Comparison of ENCODE assay signal across 8 cellular contexts in the genomic region with DNA sequence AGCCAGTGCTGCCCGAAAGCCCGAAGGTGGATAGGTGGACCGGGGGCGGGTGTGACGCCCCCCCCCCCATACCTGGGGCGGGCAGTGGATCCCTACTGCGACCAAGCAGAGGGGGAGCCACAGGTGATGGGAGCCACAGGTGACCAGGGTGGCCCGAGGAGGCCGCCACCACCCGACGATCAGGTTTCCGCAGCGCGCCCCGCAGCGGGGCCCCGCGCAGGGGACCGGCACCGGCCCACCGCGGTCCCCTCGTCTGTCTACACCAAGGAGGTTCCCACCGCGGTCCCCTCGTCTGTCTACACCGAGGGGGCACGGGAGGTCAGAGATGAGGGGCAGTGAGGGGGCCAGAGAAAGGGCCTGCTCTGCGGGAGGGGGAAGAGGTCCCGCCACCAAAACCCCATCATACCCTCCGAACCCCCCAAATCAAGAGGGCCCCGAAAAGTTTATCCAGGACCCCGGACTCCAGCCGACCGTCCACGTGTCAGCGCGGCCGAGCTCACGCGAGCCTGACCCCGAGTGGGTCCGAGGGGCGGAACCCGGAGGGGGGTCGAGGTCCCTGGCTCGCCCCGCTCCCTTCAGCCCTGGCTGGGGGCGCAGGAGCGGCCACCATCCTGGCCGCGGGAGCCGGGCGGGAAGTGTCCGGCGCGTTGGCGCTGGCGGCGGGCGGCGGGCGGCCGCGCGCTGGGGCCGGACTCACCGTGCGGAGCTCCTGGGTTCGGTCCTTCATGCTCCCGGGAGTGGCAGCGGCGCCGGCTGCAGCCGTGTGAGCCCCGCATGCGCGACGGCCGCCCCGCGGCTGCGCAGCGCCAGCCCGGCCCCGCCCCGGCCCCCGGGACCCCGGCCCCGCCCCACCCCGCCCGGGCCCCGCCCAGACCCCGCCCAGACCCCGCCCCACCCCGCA. TPM values are rescaled to one million over a fixed set of nuclear protein-coding genes. Genes with fewer than 3 reads are reported as not detected.
DNase-seq lines count a peak whose midpoint lies in the region; ATAC-seq lines count a peak whose summit lies in the region.

A gene (minus strand): TSS at position 765 of the 901 bp plus-strand sequence. CDS start 38 bp downstream, at position 727.

- peaks cover 14% of the 10 kb centered on the region for H3K4me1 ChIP-seq in NT2/D1 (ENCODE audit: insufficient read depth, insufficient read length)

- peak within 1 kb of the TSS; percentile 83 for H3K9ac ChIP-seq in NT2/D1 (ENCODE audit: insufficient read length, low read depth)

- no peaks in the 10 kb centered on the region for H3K27me3 Mint-ChIP-seq in activated T-cell treated with anti-CD3 and anti-CD28 coated beads, Interleukin-2, amount 50 U/mL, for 4 hours (ENCODE audit: low read depth)
- H3K27me3 Mint-ChIP-seq in naive B cell: peaks cover 17 to 43% (median 30%) of the 10 kb centered on the region in 3 donors
- H3K27me3 Mint-ChIP-seq in stimulated activated naive CD8-positive, alpha-beta T cell treated with anti-CD3 and anti-CD28 coated beads, Interleukin-15, amount 100 ng/mL, for 72 hours: peaks cover 19% of the 10 kb centered on the region

- H3K4me1 Mint-ChIP-seq in activated T-cell treated with anti-CD3 and anti-CD28 coated beads, Interleukin-2, amount 50 U/mL, for 4 hours (ENCODE audit: low read depth): peaks cover 29% of the 10 kb centered on the region
- H3K4me1 Mint-ChIP-seq in naive B cell: peaks cover 12 to 24% (median 21%) of the 10 kb centered on the region in 3 donors
- peaks cover 42% of the 10 kb centered on the region for H3K4me1 Mint-ChIP-seq in stimulated activated naive CD8-positive, alpha-beta T cell treated with anti-CD3 and anti-CD28 coated beads, Interleukin-15, amount 100 ng/mL, for 72 hours

- H3K27me3 ChIP-seq in NT2/D1 (ENCODE audit: insufficient read depth, insufficient read length): peaks cover 16% of the 10 kb centered on the region

- no peaks in the 10 kb centered on the region for H3K36me3 Mint-ChIP-seq in activated T-cell treated with anti-CD3 and anti-CD28 coated beads, Interleukin-2, amount 50 U/mL, for 4 hours (ENCODE audit: insufficient read depth)
- H3K36me3 Mint-ChIP-seq in naive B cell: no peaks in the 10 kb centered on the region

- no peaks in the 10 kb centered on the region for H3K36me3 ChIP-seq in NT2/D1 (ENCODE audit: insufficient read depth, insufficient read length, low read length)

- H3K9me3 ChIP-seq in NT2/D1 (ENCODE audit: insufficient read depth, low read length): no peaks in the 10 kb centered on the region

- DNase-seq in A172 (ENCODE audit: low spot score): peak; percentile 51
- DNase-seq in NT2/D1 (ENCODE audit: low read depth, low spot score): no peak
- DNase-seq in activated T-cell treated with anti-CD3 and anti-CD28 coated beads, Interleukin-2, amount 50 U/mL, for 4 hours: peak; percentile 66
- DNase-seq in naive B cell: peak; percentile 59
- peak; percentile 68 to 77 for DNase-seq in stimulated activated naive CD8-positive, alpha-beta T cell treated with anti-CD3 and anti-CD28 coated beads, Interleukin-15, amount 100 ng/mL, for 72 hours

- no peaks in the 10 kb centered on the region for H3K9me3 Mint-ChIP-seq in activated T-cell treated with anti-CD3 and anti-CD28 coated beads, Interleukin-2, amount 50 U/mL, for 4 hours
- H3K9me3 Mint-ChIP-seq in naive B cell: no peaks in the 10 kb centered on the region
- no peaks in the 10 kb centered on the region for H3K9me3 Mint-ChIP-seq in stimulated activated naive CD8-positive, alpha-beta T cell treated with anti-CD3 and anti-CD28 coated beads, Interleukin-15, amount 100 ng/mL, for 72 hours

- H3K27ac Mint-ChIP-seq in naive B cell: peak within 1 kb of the TSS in 3 of 6 donors; percentile 23 to 89 (median 54)
- peak within 1 kb of the TSS; percentile 29 to 72 for H3K27ac Mint-ChIP-seq in stimulated activated naive CD8-positive, alpha-beta T cell treated with anti-CD3 and anti-CD28 coated beads, Interleukin-15, amount 100 ng/mL, for 72 hours

- peak within 1 kb of the TSS; percentile 75 for H3K4me3 ChIP-seq in NT2/D1 (ENCODE audit: insufficient read length, low read depth)

- H3K4me3 Mint-ChIP-seq in activated T-cell treated with anti-CD3 and anti-CD28 coated beads, Interleukin-2, amount 50 U/mL, for 4 hours: peak within 1 kb of the TSS; percentile 84
- H3K4me3 Mint-ChIP-seq in naive B cell: peak within 1 kb of the TSS; percentile 82 to 93 (median 88)
- H3K4me3 Mint-ChIP-seq in stimulated activated naive CD8-positive, alpha-beta T cell treated with anti-CD3 and anti-CD28 coated beads, Interleukin-15, amount 100 ng/mL, for 72 hours: peak within 1 kb of the TSS; percentile 80 to 86

- ATAC-seq in GM18511 (IDR thresholded peaks at IDR 0.05; ENCODE audit: unreplicated experiment) (peak; percentile 61), HG03108 (IDR thresholded peaks at IDR 0.05; ENCODE audit: unreplicated experiment) (peak; percentile 56), esophagus mucosa (peak; percentile 68), naive B cell (ENCODE audit: low read depth in 2 of 2) (peak; percentile 84 to 88)
- peak; percentile 70 to 72 for ATAC-seq in activated T-cell treated with anti-CD3 and anti-CD28 coated beads, Interleukin-2, amount 50 U/mL, for 4 hours
- peak; percentile 75 for ATAC-seq in stimulated activated naive CD8-positive, alpha-beta T cell treated with anti-CD3 and anti-CD28 coated beads, Interleukin-15, amount 100 ng/mL, for 72 hours

RNA-seq across cellular contexts. Expression of the gene that starts here (rescaled TPM):
- 18.6 and 30.2 TPM in 2 replicates for total RNA-seq in A172 (2014; rRNA removed; shearing (Covaris generic))
- total RNA-seq in activated T-cell treated with anti-CD3 and anti-CD28 coated beads, Interleukin-2, amount 50 U/mL, for 4 hours: 10 to 100 TPM; 23.0 to 25.0 (median 24.7) TPM
- 1.2 TPM for total RNA-seq in esophagus mucosa
- polyA plus RNA-seq in naive B cell (ENCODE audit: low read depth in 6 of 6): 1 to 10 TPM in 2 of 6 donors, under 1 TPM in 4; 0.35 to 2.3 (median 0.84) TPM
